Comparison of ENCODE assay signal across 24 cellular contexts in the genomic region with DNA sequence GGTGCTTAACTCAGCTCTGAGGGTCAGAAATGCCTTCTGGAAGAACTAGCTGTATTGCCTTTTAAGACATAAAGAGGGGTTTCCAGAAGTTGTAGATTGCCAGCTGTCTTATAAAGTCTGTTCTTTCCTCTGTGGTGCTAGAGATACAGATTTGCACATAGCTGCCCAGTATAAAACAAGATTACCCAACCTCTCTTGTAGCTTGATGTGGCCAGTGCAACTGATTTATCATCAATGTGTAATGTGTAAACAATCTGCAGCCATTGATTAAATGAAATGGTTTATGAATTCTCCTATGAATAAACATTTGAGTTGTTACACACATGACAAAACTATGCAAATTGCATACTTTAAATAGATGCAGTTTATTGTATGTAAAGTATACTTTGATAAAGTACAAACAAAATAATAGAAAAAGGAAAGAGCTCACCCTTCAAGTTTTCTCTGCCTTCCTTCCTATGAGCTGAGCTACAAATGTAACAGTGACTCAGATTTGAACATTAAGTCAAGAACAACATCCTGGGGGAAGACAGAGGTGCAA.
DNase-seq lines count a peak whose midpoint lies in the region; ATAC-seq, FAIRE-seq and TF ChIP-seq lines count a peak whose summit lies in the region.
"Had no signal": no experiment of that assay in that cellular context is flagged by ENCODE, and none has a peak within 500 bp of the region (broad histone marks: within the 10 kb centered on the region; RNA-seq: fewer than 3 reads in every experiment).

No MANE protein-coding gene starts in this region.

- DNase-seq in AG04450 (ENCODE audit: low read depth, low spot score) (peak; percentile 43), GM23248 (peak; percentile 34), bronchial epithelial cell (ENCODE audit: low read depth) (peak; percentile 46), fibroblast of peridontal ligament (ENCODE audit: extremely low read depth) (peak; percentile 78), MG63 (no peak), NAMALWA (ENCODE audit: low spot score) (no peak), dedifferentiated amniotic fluid mesenchymal stem cell (ENCODE audit: extremely low spot score) (no peak)
- DNase-seq: ACHN, DMS53, H9, KG1, NCI-H1105, NCI-H146, NCI-H2029, NCI-H2227 treated with DMSO at 0.1 percent for 48 hours, NCI-H524, NCI-H82, OCI-M1 had no signal

- no peak overlapping the region for H3K4me2 ChIP-seq in GM23248 (ENCODE audit: unreplicated experiment)

- no peak overlapping the region for H2AFZ ChIP-seq in GM23248

- no peaks in the 10 kb centered on the region for H3K9me2 ChIP-seq in GM23248 (ENCODE audit: insufficient read depth)

- H3K27ac ChIP-seq in AG04450 (ENCODE audit: low read depth, low read length): no peak overlapping the region
- no peak overlapping the region for H3K27ac ChIP-seq in GM23248
- H3K27ac ChIP-seq: 22Rv1, HL-60 had no signal

- in situ Hi-C loops in GM23248 (cut with MboI): no loop called here

- peaks cover 10% of the 10 kb centered on the region for H3F3A ChIP-seq in GM23248 (ENCODE audit: insufficient read depth)

- H3K4me1 ChIP-seq in GM23248 (ENCODE audit: insufficient read depth): peaks cover 6% of the 10 kb centered on the region; the same call in 1 of the 2 replicates

- H3K36me3 ChIP-seq in GM23248 (ENCODE audit: low read depth): no peaks in the 10 kb centered on the region
- no peaks in the 10 kb centered on the region for H3K36me3 ChIP-seq in bronchial epithelial cell (ENCODE audit: control insufficient read depth, insufficient read depth, low read length)
- H3K36me3 ChIP-seq in MG63: no peaks in the 10 kb centered on the region

- TF ChIP-seq CTCF in AG04450 (IDR thresholded peaks at IDR 0.05; ENCODE audit: low read depth, low read length): no peak
- TF ChIP-seq CTCF in bronchial epithelial cell (IDR thresholded peaks at IDR 0.05; ENCODE audit: insufficient read depth, low read length, severe bottlenecking): no peak

- H3K27me3 ChIP-seq in AG04450 (ENCODE audit: control insufficient read depth, insufficient read depth, low read length) (no peaks in the 10 kb centered on the region), GM23248 (replicated peaks; ENCODE audit: insufficient read depth) (no peaks in the 10 kb centered on the region), bronchial epithelial cell (ENCODE audit: control insufficient read depth, insufficient read depth, low read length) (no peaks in the 10 kb centered on the region), MG63 (no peaks in the 10 kb centered on the region)

- CTCF ChIA-PET in AG04450 (lab: Charles Lee): interaction anchor here (1.0 kb wide), 1 partner anchor 13 kb away, joined by 9 read pairs; no protein-coding TSS in a partner anchor

- POLR2A ChIA-PET in AG04450 (lab: Yijun Ruan, JAX): no interaction called here

- H3K9me3 ChIP-seq in AG04450 (ENCODE audit: control insufficient read depth, insufficient read depth, low read length) (no peaks in the 10 kb centered on the region; the same call in 1 of the 2 replicates), GM23248 (ENCODE audit: low read depth) (no peaks in the 10 kb centered on the region), MG63 (peaks cover 8% of the 10 kb centered on the region)

- no peaks in the 10 kb centered on the region for H3K79me2 ChIP-seq in GM23248 (ENCODE audit: insufficient read depth)

- FAIRE-seq in bronchial epithelial cell (lab: Jason Lieb, UNC): no peak
- FAIRE-seq: D721Med, HepG2 had no signal

- no peak overlapping the region for H3K9ac ChIP-seq in GM23248

- no peak for ATAC-seq in GM21423 (IDR thresholded peaks at IDR 0.05; ENCODE audit: unreplicated experiment)
- ATAC-seq: HepG2, Right ventricle myocardium inferior had no signal

- no peaks in the 10 kb centered on the region for H4K20me1 ChIP-seq in GM23248 (ENCODE audit: insufficient read depth)

- H3K4me3 ChIP-seq in AG04450 (ENCODE audit: low read depth, low read length): no peak overlapping the region
- H3K4me3 ChIP-seq in GM23248: no peak overlapping the region
- no peak overlapping the region for H3K4me3 ChIP-seq in bronchial epithelial cell (ENCODE audit: low read depth, low read length)
- H3K4me3 ChIP-seq in MG63: no peak overlapping the region

Comparison
In these comparisons a context has a peak if more than half of its experiments do, and no peak if none do; other contexts are left out.
1. DNase-seq: peak in AG04450 (single experiment), GM23248 (single experiment), bronchial epithelial cell (single experiment) and fibroblast of peridontal ligament (single experiment); none in MG63 (single experiment), NAMALWA (single experiment) and dedifferentiated amniotic fluid mesenchymal stem cell (single experiment).